8 cellular contexts compared by ENCODE assay signal in genomic region chr1:117658676-117659075, GRCh38. TPM values are rescaled to one million over a fixed set of nuclear protein-coding genes. Genes with fewer than 3 reads are reported as not detected.
DNase-seq lines count a peak whose midpoint lies in the region; ATAC-seq and TF ChIP-seq lines count a peak whose summit lies in the region.

No MANE protein-coding gene starts in this region.

- H3K9me3 Mint-ChIP-seq in activated T-cell treated with anti-CD3 and anti-CD28 coated beads, Interleukin-2, amount 50 U/mL, for 4 hours, result peaks cover 8% of the 10 kb centered on the region

- H3K4me3 Mint-ChIP-seq in activated T-cell treated with anti-CD3 and anti-CD28 coated beads, Interleukin-2, amount 50 U/mL, for 4 hours, result peak overlapping the region; percentile 42

- in situ Hi-C loops in GM13977 (cut with MboI; ENCODE audit: low pct_unique_long_range_greater_than_20kb, low sequenced_read_pairs, unreplicated experiment), result no loop called here

- ATAC-seq in GM19023 (IDR thresholded peaks at IDR 0.05; ENCODE audit: unreplicated experiment) (peak; percentile 28), HG03432 (IDR thresholded peaks at IDR 0.05; ENCODE audit: unreplicated experiment) (peak; percentile 28), GM21360 (IDR thresholded peaks at IDR 0.05; ENCODE audit: unreplicated experiment) (no peak)
- no peak for ATAC-seq in activated T-cell treated with anti-CD3 and anti-CD28 coated beads, Interleukin-2, amount 50 U/mL, for 4 hours

- no peak for TF ChIP-seq CTCF in GM13977 (IDR thresholded peaks at IDR 0.05; ENCODE audit: extremely low read depth, insufficient read depth, missing control alignments)

- no peaks in the 10 kb centered on the region for H3K36me3 Mint-ChIP-seq in activated T-cell treated with anti-CD3 and anti-CD28 coated beads, Interleukin-2, amount 50 U/mL, for 4 hours (ENCODE audit: insufficient read depth)

- peaks cover 93% of the 10 kb centered on the region for H3K4me1 Mint-ChIP-seq in activated T-cell treated with anti-CD3 and anti-CD28 coated beads, Interleukin-2, amount 50 U/mL, for 4 hours (ENCODE audit: low read depth)

- H3K27me3 Mint-ChIP-seq in activated T-cell treated with anti-CD3 and anti-CD28 coated beads, Interleukin-2, amount 50 U/mL, for 4 hours (ENCODE audit: low read depth), result no peaks in the 10 kb centered on the region

- DNase-seq in activated T-cell treated with anti-CD3 and anti-CD28 coated beads, Interleukin-2, amount 50 U/mL, for 4 hours, result peak; percentile 29
- peak; percentile 46 for DNase-seq in stimulated activated CD4-positive, alpha-beta T cell treated with anti-CD3 and anti-CD28 coated beads, Interleukin-1b, Interleukin-23, amount 100 ng/mL, for 48 hours
- DNase-seq in GF-D8 (lab: John Stamatoyannopoulos, UW), result no peak
- DNase-seq in NCI-H510A treated with DMSO at 0.1 percent for 48 hours (lab: John Stamatoyannopoulos, UW), result no peak
- DNase-seq in GM13977 (ENCODE audit: low spot score), result no peak

RNA-seq across cellular contexts. Expression of gene TENT5C, which starts 52.8 kb away (rescaled TPM):
- total RNA-seq in activated T-cell treated with anti-CD3 and anti-CD28 coated beads, Interleukin-2, amount 50 U/mL, for 4 hours, result 1 to 10 TPM; 3.6 to 5.8 (median 5.6) TPM

Comparison
In these comparisons a context has a peak if more than half of its experiments do, and no peak if none do; other contexts are left out.
1. ATAC-seq: peak in GM19023 (single experiment) and HG03432 (single experiment); none in activated T-cell treated with anti-CD3 and anti-CD28 coated beads, Interleukin-2, amount 50 U/mL, for 4 hours (0 of 2) and GM21360 (single experiment).
2. DNase-seq: peak in activated T-cell treated with anti-CD3 and anti-CD28 coated beads, Interleukin-2, amount 50 U/mL, for 4 hours (single experiment) and stimulated activated CD4-positive, alpha-beta T cell treated with anti-CD3 and anti-CD28 coated beads, Interleukin-1b, Interleukin-23, amount 100 ng/mL, for 48 hours (single experiment); none in GF-D8 (single experiment), NCI-H510A treated with DMSO at 0.1 percent for 48 hours (single experiment) and GM13977 (single experiment).